1 cellular context compared by ENCODE assay signal in the genomic region with DNA sequence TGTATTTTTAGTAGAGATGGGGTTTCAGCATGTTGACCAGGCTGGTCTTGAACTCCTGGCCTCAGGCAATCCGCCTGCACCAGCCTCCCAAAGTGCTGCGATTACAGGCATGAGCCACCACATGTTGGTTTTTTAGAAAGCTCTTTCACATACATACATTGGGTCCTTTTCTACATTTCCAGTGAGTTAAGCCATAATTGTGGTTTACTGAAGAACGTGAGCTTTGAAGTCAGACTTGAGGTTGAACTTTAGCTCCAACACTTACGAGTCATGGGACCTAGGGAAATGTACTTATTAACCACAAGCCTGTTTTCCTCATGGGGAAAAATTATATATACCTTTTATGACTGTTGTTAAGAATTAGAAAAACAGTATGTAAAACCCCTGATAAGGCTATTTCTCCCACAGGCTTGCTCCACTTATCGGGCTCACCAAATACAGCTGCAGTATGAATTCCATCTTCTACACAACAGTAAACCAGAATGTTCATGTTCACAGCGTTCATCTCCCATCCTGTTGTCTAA.
TF ChIP-seq lines count a peak whose summit lies in the region.

No MANE protein-coding gene starts in this region.

TF ChIP-seq in HepG2, 621 proteins besides CTCF, POLR2A, EP300 and RAD21 (continued from another document):
- TF ChIP-seq, protein P1, sequence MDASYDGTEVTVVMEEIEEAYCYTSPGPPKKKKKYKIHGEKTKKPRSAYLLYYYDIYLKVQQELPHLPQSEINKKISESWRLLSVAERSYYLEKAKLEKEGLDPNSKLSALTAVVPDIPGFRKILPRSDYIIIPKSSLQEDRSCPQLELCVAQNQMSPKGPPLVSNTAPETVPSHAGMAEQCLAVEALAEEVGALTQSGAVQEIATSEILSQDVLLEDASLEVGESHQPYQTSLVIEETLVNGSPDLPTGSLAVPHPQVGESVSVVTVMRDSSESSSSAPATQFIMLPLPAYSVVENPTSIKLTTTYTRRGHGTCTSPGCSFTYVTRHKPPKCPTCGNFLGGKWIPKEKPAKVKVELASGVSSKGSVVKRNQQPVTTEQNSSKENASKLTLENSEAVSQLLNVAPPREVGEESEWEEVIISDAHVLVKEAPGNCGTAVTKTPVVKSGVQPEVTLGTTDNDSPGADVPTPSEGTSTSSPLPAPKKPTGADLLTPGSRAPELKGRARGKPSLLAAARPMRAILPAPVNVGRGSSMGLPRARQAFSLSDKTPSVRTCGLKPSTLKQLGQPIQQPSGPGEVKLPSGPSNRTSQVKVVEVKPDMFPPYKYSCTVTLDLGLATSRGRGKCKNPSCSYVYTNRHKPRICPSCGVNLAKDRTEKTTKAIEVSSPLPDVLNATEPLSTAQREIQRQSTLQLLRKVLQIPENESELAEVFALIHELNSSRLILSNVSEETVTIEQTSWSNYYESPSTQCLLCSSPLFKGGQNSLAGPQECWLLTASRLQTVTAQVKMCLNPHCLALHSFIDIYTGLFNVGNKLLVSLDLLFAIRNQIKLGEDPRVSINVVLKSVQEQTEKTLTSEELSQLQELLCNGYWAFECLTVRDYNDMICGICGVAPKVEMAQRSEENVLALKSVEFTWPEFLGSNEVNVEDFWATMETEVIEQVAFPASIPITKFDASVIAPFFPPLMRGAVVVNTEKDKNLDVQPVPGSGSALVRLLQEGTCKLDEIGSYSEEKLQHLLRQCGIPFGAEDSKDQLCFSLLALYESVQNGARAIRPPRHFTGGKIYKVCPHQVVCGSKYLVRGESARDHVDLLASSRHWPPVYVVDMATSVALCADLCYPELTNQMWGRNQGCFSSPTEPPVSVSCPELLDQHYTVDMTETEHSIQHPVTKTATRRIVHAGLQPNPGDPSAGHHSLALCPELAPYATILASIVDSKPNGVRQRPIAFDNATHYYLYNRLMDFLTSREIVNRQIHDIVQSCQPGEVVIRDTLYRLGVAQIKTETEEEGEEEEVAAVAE (CRISPR knock-in tag; IDR thresholded peaks at IDR 0.05; ENCODE audit: borderline replicate concordance): no peak
- TF ChIP-seq, protein P2, sequence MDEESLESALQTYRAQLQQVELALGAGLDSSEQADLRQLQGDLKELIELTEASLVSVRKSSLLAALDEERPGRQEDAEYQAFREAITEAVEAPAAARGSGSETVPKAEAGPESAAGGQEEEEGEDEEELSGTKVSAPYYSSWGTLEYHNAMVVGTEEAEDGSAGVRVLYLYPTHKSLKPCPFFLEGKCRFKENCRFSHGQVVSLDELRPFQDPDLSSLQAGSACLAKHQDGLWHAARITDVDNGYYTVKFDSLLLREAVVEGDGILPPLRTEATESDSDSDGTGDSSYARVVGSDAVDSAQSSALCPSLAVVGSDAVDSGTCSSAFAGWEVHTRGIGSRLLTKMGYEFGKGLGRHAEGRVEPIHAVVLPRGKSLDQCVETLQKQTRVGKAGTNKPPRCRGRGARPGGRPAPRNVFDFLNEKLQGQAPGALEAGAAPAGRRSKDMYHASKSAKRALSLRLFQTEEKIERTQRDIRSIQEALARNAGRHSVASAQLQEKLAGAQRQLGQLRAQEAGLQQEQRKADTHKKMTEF (CRISPR knock-in tag; IDR thresholded peaks at IDR 0.05): peak; percentile 68
- TF ChIP-seq PPARG (CRISPR knock-in tag; conservative IDR thresholded peaks at IDR 0.05): peak; percentile 51; the same call in 1 of the 2 replicates
- TF ChIP-seq SAP130 (CRISPR knock-in tag; IDR thresholded peaks at IDR 0.05; ENCODE audit: low read depth): peak; percentile 45; the same call in 1 of the 2 replicates
- no peak for TF ChIP-seq ZNF724P (CRISPR knock-in tag; IDR thresholded peaks at IDR 0.05; ENCODE audit: borderline replicate concordance)
- TF ChIP-seq, protein P3, sequence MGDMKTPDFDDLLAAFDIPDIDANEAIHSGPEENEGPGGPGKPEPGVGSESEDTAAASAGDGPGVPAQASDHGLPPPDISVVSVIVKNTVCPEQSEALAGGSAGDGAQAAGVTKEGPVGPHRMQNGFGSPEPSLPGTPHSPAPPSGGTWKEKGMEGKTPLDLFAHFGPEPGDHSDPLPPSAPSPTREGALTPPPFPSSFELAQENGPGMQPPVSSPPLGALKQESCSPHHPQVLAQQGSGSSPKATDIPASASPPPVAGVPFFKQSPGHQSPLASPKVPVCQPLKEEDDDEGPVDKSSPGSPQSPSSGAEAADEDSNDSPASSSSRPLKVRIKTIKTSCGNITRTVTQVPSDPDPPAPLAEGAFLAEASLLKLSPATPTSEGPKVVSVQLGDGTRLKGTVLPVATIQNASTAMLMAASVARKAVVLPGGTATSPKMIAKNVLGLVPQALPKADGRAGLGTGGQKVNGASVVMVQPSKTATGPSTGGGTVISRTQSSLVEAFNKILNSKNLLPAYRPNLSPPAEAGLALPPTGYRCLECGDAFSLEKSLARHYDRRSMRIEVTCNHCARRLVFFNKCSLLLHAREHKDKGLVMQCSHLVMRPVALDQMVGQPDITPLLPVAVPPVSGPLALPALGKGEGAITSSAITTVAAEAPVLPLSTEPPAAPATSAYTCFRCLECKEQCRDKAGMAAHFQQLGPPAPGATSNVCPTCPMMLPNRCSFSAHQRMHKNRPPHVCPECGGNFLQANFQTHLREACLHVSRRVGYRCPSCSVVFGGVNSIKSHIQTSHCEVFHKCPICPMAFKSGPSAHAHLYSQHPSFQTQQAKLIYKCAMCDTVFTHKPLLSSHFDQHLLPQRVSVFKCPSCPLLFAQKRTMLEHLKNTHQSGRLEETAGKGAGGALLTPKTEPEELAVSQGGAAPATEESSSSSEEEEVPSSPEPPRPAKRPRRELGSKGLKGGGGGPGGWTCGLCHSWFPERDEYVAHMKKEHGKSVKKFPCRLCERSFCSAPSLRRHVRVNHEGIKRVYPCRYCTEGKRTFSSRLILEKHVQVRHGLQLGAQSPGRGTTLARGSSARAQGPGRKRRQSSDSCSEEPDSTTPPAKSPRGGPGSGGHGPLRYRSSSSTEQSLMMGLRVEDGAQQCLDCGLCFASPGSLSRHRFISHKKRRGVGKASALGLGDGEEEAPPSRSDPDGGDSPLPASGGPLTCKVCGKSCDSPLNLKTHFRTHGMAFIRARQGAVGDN (CRISPR knock-in tag; IDR thresholded peaks at IDR 0.05): 0 out of 2 replicates have a peak, but pooled peaks have one; percentile 6
- TF ChIP-seq ZMYM4 (CRISPR knock-in tag; IDR thresholded peaks at IDR 0.05): 0 out of 2 replicates have a peak, but pooled peaks have one; percentile 25
- 0 out of 2 replicates have a peak, but pooled peaks have one; percentile 56 for TF ChIP-seq MIER3 (CRISPR knock-in tag; IDR thresholded peaks at IDR 0.05; ENCODE audit: borderline replicate concordance)
- TF ChIP-seq ZNF562 (CRISPR knock-in tag; IDR thresholded peaks at IDR 0.05; ENCODE audit: borderline replicate concordance): no peak
- 0 out of 2 replicates have a peak, but pooled peaks have one; percentile 56 for TF ChIP-seq EHMT2 (IDR thresholded peaks at IDR 0.05; ENCODE audit: borderline replicate concordance, low read depth, low read length)
- peak; percentile 18; the same call in 1 of the 3 replicates for TF ChIP-seq MXI1 (IDR thresholded peaks at IDR 0.05; ENCODE audit: borderline replicate concordance, low read depth, low read length)
- TF ChIP-seq ZSCAN25 (CRISPR knock-in tag; IDR thresholded peaks at IDR 0.05): 0 out of 2 replicates have a peak, but pooled peaks have one; percentile 26
- TF ChIP-seq ZNF3 (CRISPR knock-in tag; IDR thresholded peaks at IDR 0.05): 0 out of 2 replicates have a peak, but pooled peaks have one; percentile 22
- TF ChIP-seq, protein P4, sequence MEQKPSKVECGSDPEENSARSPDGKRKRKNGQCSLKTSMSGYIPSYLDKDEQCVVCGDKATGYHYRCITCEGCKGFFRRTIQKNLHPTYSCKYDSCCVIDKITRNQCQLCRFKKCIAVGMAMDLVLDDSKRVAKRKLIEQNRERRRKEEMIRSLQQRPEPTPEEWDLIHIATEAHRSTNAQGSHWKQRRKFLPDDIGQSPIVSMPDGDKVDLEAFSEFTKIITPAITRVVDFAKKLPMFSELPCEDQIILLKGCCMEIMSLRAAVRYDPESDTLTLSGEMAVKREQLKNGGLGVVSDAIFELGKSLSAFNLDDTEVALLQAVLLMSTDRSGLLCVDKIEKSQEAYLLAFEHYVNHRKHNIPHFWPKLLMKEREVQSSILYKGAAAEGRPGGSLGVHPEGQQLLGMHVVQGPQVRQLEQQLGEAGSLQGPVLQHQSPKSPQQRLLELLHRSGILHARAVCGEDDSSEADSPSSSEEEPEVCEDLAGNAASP (CRISPR knock-in tag; IDR thresholded peaks at IDR 0.05; ENCODE audit: borderline replicate concordance): no peak
- TF ChIP-seq TBX3 (IDR thresholded peaks at IDR 0.05; ENCODE audit: borderline replicate concordance): peak; percentile 54; the same call in 1 of the 2 replicates
- TF ChIP-seq SETDB1 (CRISPR knock-in tag; IDR thresholded peaks at IDR 0.05; ENCODE audit: borderline replicate concordance): no peak
- peak; percentile 43; the same call in 1 of the 2 replicates for TF ChIP-seq YEATS4 (CRISPR knock-in tag; IDR thresholded peaks at IDR 0.05; ENCODE audit: borderline replicate concordance)
- peak; percentile 81 for TF ChIP-seq BCL6 (CRISPR knock-in tag; IDR thresholded peaks at IDR 0.05)
- no peak for TF ChIP-seq ZNF296 (CRISPR knock-in tag; conservative IDR thresholded peaks at IDR 0.05)
- no peak for TF ChIP-seq FOXC1 (CRISPR knock-in tag; IDR thresholded peaks at IDR 0.05; ENCODE audit: borderline replicate concordance)
- TF ChIP-seq CEBPG (CRISPR knock-in tag; IDR thresholded peaks at IDR 0.05): peak; percentile 32; the same call in 1 of the 2 replicates
- TF ChIP-seq ZNF205 (CRISPR knock-in tag; IDR thresholded peaks at IDR 0.05): 0 out of 2 replicates have a peak, but pooled peaks have one; percentile 34
- no peak for TF ChIP-seq BRD4 (CRISPR knock-in tag; IDR thresholded peaks at IDR 0.05)
- TF ChIP-seq NR2C2 (CRISPR knock-in tag; IDR thresholded peaks at IDR 0.05; ENCODE audit: borderline replicate concordance): peak; percentile 21; the same call in 1 of the 2 replicates
- no peak for TF ChIP-seq RFXANK (CRISPR knock-in tag; IDR thresholded peaks at IDR 0.05)
- peak; percentile 70; the same call in 1 of the 2 replicates for TF ChIP-seq TBX2 (CRISPR knock-in tag; IDR thresholded peaks at IDR 0.05; ENCODE audit: borderline replicate concordance)
- peak; percentile 83 for TF ChIP-seq BHLHE40 (IDR thresholded peaks at IDR 0.05; ENCODE audit: low read length)
- TF ChIP-seq ZMYM3 (CRISPR knock-in tag; IDR thresholded peaks at IDR 0.05): peak; percentile 89
- TF ChIP-seq SKI (IDR thresholded peaks at IDR 0.05; ENCODE audit: partially characterized antibody): peak; percentile 28
- no peak for TF ChIP-seq SMYD3 (CRISPR knock-in tag; IDR thresholded peaks at IDR 0.05)
- TF ChIP-seq ZNF614 (CRISPR knock-in tag; IDR thresholded peaks at IDR 0.05; ENCODE audit: borderline replicate concordance): 0 out of 2 replicates have a peak, but pooled peaks have one; percentile 36
- TF ChIP-seq RCOR2 (CRISPR knock-in tag; IDR thresholded peaks at IDR 0.05): peak; percentile 88
- TF ChIP-seq, protein P5, sequence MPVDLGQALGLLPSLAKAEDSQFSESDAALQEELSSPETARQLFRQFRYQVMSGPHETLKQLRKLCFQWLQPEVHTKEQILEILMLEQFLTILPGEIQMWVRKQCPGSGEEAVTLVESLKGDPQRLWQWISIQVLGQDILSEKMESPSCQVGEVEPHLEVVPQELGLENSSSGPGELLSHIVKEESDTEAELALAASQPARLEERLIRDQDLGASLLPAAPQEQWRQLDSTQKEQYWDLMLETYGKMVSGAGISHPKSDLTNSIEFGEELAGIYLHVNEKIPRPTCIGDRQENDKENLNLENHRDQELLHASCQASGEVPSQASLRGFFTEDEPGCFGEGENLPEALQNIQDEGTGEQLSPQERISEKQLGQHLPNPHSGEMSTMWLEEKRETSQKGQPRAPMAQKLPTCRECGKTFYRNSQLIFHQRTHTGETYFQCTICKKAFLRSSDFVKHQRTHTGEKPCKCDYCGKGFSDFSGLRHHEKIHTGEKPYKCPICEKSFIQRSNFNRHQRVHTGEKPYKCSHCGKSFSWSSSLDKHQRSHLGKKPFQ (CRISPR knock-in tag; IDR thresholded peaks at IDR 0.05; ENCODE audit: insufficient replicate concordance): no peak
- 0 out of 4 replicates have a peak, but pooled peaks of 1 of the 2 experiments have one; percentile 18 for TF ChIP-seq KLF16 (CRISPR knock-in tag; IDR thresholded peaks at IDR 0.05)
- TF ChIP-seq, protein P6, sequence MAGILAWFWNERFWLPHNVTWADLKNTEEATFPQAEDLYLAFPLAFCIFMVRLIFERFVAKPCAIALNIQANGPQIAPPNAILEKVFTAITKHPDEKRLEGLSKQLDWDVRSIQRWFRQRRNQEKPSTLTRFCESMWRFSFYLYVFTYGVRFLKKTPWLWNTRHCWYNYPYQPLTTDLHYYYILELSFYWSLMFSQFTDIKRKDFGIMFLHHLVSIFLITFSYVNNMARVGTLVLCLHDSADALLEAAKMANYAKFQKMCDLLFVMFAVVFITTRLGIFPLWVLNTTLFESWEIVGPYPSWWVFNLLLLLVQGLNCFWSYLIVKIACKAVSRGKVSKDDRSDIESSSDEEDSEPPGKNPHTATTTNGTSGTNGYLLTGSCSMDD (CRISPR knock-in tag; IDR thresholded peaks at IDR 0.05): no peak
- TF ChIP-seq ERF (CRISPR knock-in tag; IDR thresholded peaks at IDR 0.05): peak; percentile 33; the same call in 1 of the 2 replicates
